In genomic region chr17:76405967-76406647, GRCh38 we compare ENCODE assay signal across 10 cellular contexts. TPM values are rescaled to one million over a fixed set of nuclear protein-coding genes. Genes with fewer than 3 reads are reported as not detected.
DNase-seq lines count a peak whose midpoint lies in the region; ATAC-seq and FAIRE-seq lines count a peak whose summit lies in the region.
"Had no signal": no experiment of that assay in that cellular context is flagged by ENCODE, and none has a peak within 500 bp of the region (broad histone marks: within the 10 kb centered on the region; RNA-seq: fewer than 3 reads in every experiment).

No MANE protein-coding gene starts in this region.

- no peaks in the 10 kb centered on the region for H3K27me3 Mint-ChIP-seq in activated T-cell treated with anti-CD3 and anti-CD28 coated beads, Interleukin-2, amount 50 U/mL, for 24 hours
- H3K27me3 Mint-ChIP-seq: activated CD4-positive, alpha-beta memory T cell treated with anti-CD3 and anti-CD28 coated beads, Interleukin-2, amount 10 ng/mL, durations not matched to agents 7 days and 5 days had no signal

- peak; percentile 75 for ATAC-seq in Right ventricle myocardium superior (ENCODE audit: poor library complexity)
- ATAC-seq in aorta (ENCODE audit: low FRiP score): no peak

- intact Hi-C loops in Right ventricle myocardium superior (cut with DNase I) (loop anchor here (5.0 kb wide), 1 partner anchor 51 kb away; no protein-coding TSS in a partner anchor), aorta (cut with DNase I) (loop anchor here in 1 of 2 donors (5.0 kb wide), 1 partner anchor 101 kb away; no protein-coding TSS in a partner anchor)

- H3K36me3 ChIP-seq in aorta (ENCODE audit: control insufficient read depth in 1 of 2, insufficient read depth in 2 of 2, low read length in 1 of 2) (peaks cover 0 to 4% of the 10 kb centered on the region in 2 donors), SJCRH30 (peaks cover 23% of the 10 kb centered on the region)

- H3K4me3 ChIP-seq in aorta (ENCODE audit: low read length in 2 of 2) (no peak overlapping the region), SJCRH30 (no peak overlapping the region)

- H3K27ac ChIP-seq in aorta (ENCODE audit: low read depth in 1 of 2, low read length in 2 of 2) (no peak overlapping the region), SJCRH30 (no peak overlapping the region)

- WGBS in aorta, 2 donors: 57 to 60% methylated on average over 16 of the region's 16 CpGs

- peaks cover 4% of the 10 kb centered on the region for H3K4me1 Mint-ChIP-seq in activated T-cell treated with anti-CD3 and anti-CD28 coated beads, Interleukin-2, amount 50 U/mL, for 24 hours (ENCODE audit: low read depth)

- H3K27me3 ChIP-seq in aorta (ENCODE audit: control insufficient read depth in 1 of 2, insufficient read depth in 2 of 2, low read length in 1 of 2): no peaks in the 10 kb centered on the region
- no peaks in the 10 kb centered on the region for H3K27me3 ChIP-seq in SJCRH30

- no peaks in the 10 kb centered on the region for H3K9me3 Mint-ChIP-seq in activated T-cell treated with anti-CD3 and anti-CD28 coated beads, Interleukin-2, amount 50 U/mL, for 24 hours
- H3K9me3 Mint-ChIP-seq: activated CD4-positive, alpha-beta memory T cell treated with anti-CD3 and anti-CD28 coated beads, Interleukin-2, amount 10 ng/mL, durations not matched to agents 7 days and 5 days had no signal

- FAIRE-seq in RCC 7860 (lab: Jason Lieb, UNC): no peak

- no peaks in the 10 kb centered on the region for H3K4me1 ChIP-seq in aorta (ENCODE audit: control insufficient read depth in 1 of 2, insufficient read depth in 2 of 2, low read length in 2 of 2)
- no peaks in the 10 kb centered on the region for H3K4me1 ChIP-seq in SJCRH30

- no peaks in the 10 kb centered on the region for H3K9me3 ChIP-seq in aorta (ENCODE audit: control insufficient read depth, low read length)
- H3K9me3 ChIP-seq in SJCRH30 (replicated peaks): no peaks in the 10 kb centered on the region

- DNase-seq in activated T-cell treated with anti-CD3 and anti-CD28 coated beads, Interleukin-2, amount 50 U/mL, for 24 hours: no peak
- DNase-seq in activated T-cell treated with anti-CD3 and anti-CD28 coated beads, Interleukin-2, amount 50 U/mL, for 48 hours: no peak
- DNase-seq in NOMO-1 treated with dmso at 0.1 percent for 144 hours (lab: John Stamatoyannopoulos, UW; ENCODE audit: unreplicated experiment) (peak; percentile 79), Right ventricle myocardium superior (peak; percentile 90), aorta (peak; percentile 73), RCC 7860 (ENCODE audit: low spot score) (no peak), SJCRH30 (no peak)
- no peak for DNase-seq in activated effector memory CD4-positive, alpha-beta T cell treated with Interleukin-2 at 50 U/mL for 16 hours
- DNase-seq: activated CD4-positive, alpha-beta memory T cell treated with anti-CD3 and anti-CD28 coated beads, Interleukin-2, amount 10 ng/mL, durations not matched to agents 7 days and 5 days; stimulated activated naive CD4-positive, alpha-beta T cell treated with Interleukin-2 at 50 U/mL for 16 hours had no signal

- peaks cover 53% of the 10 kb centered on the region for H3K36me3 Mint-ChIP-seq in activated T-cell treated with anti-CD3 and anti-CD28 coated beads, Interleukin-2, amount 50 U/mL, for 24 hours (ENCODE audit: low read depth)

- peak overlapping the region; percentile 18 for H3K27ac Mint-ChIP-seq in activated T-cell treated with anti-CD3 and anti-CD28 coated beads, Interleukin-2, amount 50 U/mL, for 24 hours
- H3K27ac Mint-ChIP-seq: activated CD4-positive, alpha-beta memory T cell treated with anti-CD3 and anti-CD28 coated beads, Interleukin-2, amount 10 ng/mL, durations not matched to agents 7 days and 5 days had no signal

- H3K4me3 Mint-ChIP-seq in activated T-cell treated with anti-CD3 and anti-CD28 coated beads, Interleukin-2, amount 50 U/mL, for 24 hours: no peak overlapping the region
- H3K4me3 Mint-ChIP-seq: activated CD4-positive, alpha-beta memory T cell treated with anti-CD3 and anti-CD28 coated beads, Interleukin-2, amount 10 ng/mL, durations not matched to agents 7 days and 5 days had no signal

RNA-seq across cellular contexts. Expression of gene SPHK1, which starts 21.7 kb away (rescaled TPM):
- 2.0 TPM for total RNA-seq in Right ventricle myocardium superior
- total RNA-seq in aorta: 10 to 100 TPM; 22.2 to 24.5 TPM
- polyA plus RNA-seq in aorta: 10 to 100 TPM in 1 of 2 donors, 1 to 10 TPM in 1; 8.6 to 13.9 TPM
- 5.4 and 5.8 TPM in 2 replicates for total RNA-seq in SJCRH30 (2014; rRNA removed; shearing (Covaris generic))

RNA-seq across cellular contexts. Expression of gene UBE2O, which starts 46.8 kb away (rescaled TPM):
- total RNA-seq in Right ventricle myocardium superior: 35.9 TPM
- 10 to 100 TPM; 14.0 to 24.7 TPM for total RNA-seq in aorta
- polyA plus RNA-seq in aorta: 10 to 100 TPM in 1 of 2 donors, 1 to 10 TPM in 1; 2.5 to 11.0 TPM
- total RNA-seq in SJCRH30 (2014; rRNA removed; shearing (Covaris generic)): 40.9 and 41.5 TPM in 2 replicates

RNA-seq across cellular contexts. Expression of gene PRPSAP1, which starts 52.4 kb away (rescaled TPM):
- total RNA-seq in Right ventricle myocardium superior (31.9 TPM), aorta (10 to 100 TPM; 47.2 to 64.4 TPM)
- 10 to 100 TPM; 29.7 to 45.2 TPM for polyA plus RNA-seq in aorta
- 69.3 and 70.0 TPM in 2 replicates for total RNA-seq in SJCRH30 (2014; rRNA removed; shearing (Covaris generic))

Comparison
In these comparisons a context has a peak if more than half of its experiments do, and no peak if none do; other contexts are left out.
1. DNase-seq: peak in NOMO-1 treated with dmso at 0.1 percent for 144 hours (single experiment), Right ventricle myocardium superior (single experiment) and aorta (2 of 2); none in activated T-cell treated with anti-CD3 and anti-CD28 coated beads, Interleukin-2, amount 50 U/mL, for 24 hours (single experiment), activated T-cell treated with anti-CD3 and anti-CD28 coated beads, Interleukin-2, amount 50 U/mL, for 48 hours (0 of 2), RCC 7860 (single experiment), SJCRH30 (0 of 2) and activated effector memory CD4-positive, alpha-beta T cell treated with Interleukin-2 at 50 U/mL for 16 hours (single experiment).